20 cellular contexts compared by ENCODE assay signal in the genomic region with DNA sequence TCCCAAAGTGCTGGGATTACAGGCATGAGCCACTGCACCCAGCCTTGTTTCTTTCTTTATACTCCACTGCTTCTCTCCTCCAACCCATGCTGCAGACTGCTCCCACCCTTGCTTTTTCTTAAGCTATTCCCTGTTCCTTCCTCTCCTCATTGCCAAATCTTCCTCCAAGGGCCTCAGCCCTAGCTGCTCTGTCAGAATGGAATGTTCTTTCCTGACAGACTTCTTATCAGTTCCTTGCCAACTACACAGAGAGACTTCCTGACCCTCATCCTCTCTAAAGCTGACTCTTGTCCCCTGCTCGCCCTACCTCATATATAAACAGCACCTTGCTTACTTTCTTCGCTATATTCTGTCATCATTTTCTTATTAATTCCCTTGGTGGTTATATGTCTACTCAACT. TPM values are rescaled to one million over a fixed set of nuclear protein-coding genes. Genes with fewer than 3 reads are reported as not detected.
A peak's percentile ranks its signal among the peaks of the same experiment; 100 is the strongest.
DNase-seq lines count a peak whose midpoint lies in the region; ATAC-seq and TF ChIP-seq lines count a peak whose summit lies in the region.
"Had no signal": no experiment of that assay in that cellular context is flagged by ENCODE, and none has a peak within 500 bp of the region (broad histone marks: within the 10 kb centered on the region; RNA-seq: fewer than 3 reads in every experiment).

No MANE protein-coding gene starts in this region.

- no peak overlapping the region for H3K4me2 ChIP-seq in GM23248 (ENCODE audit: unreplicated experiment)
- H3K4me2 ChIP-seq: GM23338 had no signal

- TF ChIP-seq POLR2A in right lobe of liver (IDR thresholded peaks at IDR 0.05): no peak

- TF ChIP-seq CTCF in right lobe of liver (IDR thresholded peaks at IDR 0.05) (no peak), upper lobe of right lung (IDR thresholded peaks at IDR 0.05) (no peak), CD14-positive monocyte (IDR thresholded peaks at IDR 0.05) (no peak)

- intact Hi-C loops in left ventricle myocardium superior (cut with micrococcal nuclease): no loop called here
- intact Hi-C loops in Right ventricle myocardium superior (cut with DNase I): no loop called here
- intact Hi-C loops in right lobe of liver (cut with DNase I): no loop called here
- intact Hi-C loops in upper lobe of right lung (cut with DNase I): no loop called here
- intact Hi-C loops in CD14-positive monocyte (cut with micrococcal nuclease): loop anchor here in 1 of 2 donors (5.0 kb wide), 1 partner anchor 278 kb away; no protein-coding TSS in a partner anchor

- WGBS in right lobe of liver (ENCODE audit: insufficient coverage, low coverage, low lambda C conversion rate, missing lambda C conversion rate): 62% methylated on average over 2 of the region's 2 CpGs
- WGBS in GM23248 (ENCODE audit: low coverage in 1 of 2, low lambda C conversion rate in 2 of 2, missing lambda C conversion rate in 2 of 2), 2 experiments: 85 to 92% methylated on average over 2 of the region's 2 CpGs

- H3K9me2 ChIP-seq in GM23248 (ENCODE audit: insufficient read depth): no peaks in the 10 kb centered on the region

- H3K27me3 ChIP-seq in right lobe of liver: no peaks in the 10 kb centered on the region
- H3K27me3 ChIP-seq in upper lobe of right lung: no peaks in the 10 kb centered on the region
- no peaks in the 10 kb centered on the region for H3K27me3 ChIP-seq in GM23248 (replicated peaks; ENCODE audit: insufficient read depth)
- H3K27me3 ChIP-seq: BLaER1 treated with 17β-estradiol and CSF1 and Interleukin-3, amounts not matched to agents 10 nM and 100 nM had no signal

- H3K27me3 Mint-ChIP-seq in CD14-positive monocyte (ENCODE audit: low read depth in 3 of 3): peaks cover 0 to 4% (median 0%) of the 10 kb centered on the region in 3 donors

- H3K9me3 ChIP-seq in right lobe of liver: no peaks in the 10 kb centered on the region
- H3K9me3 ChIP-seq in upper lobe of right lung: no peaks in the 10 kb centered on the region
- no peaks in the 10 kb centered on the region for H3K9me3 ChIP-seq in GM23248 (ENCODE audit: low read depth)
- H3K9me3 ChIP-seq: BLaER1 treated with 17β-estradiol and CSF1 and Interleukin-3, amounts not matched to agents 10 nM and 100 nM had no signal

- DNase-seq in left ventricle myocardium superior (no peak), Right ventricle myocardium superior (no peak), dermis blood vessel endothelial cell (peak; percentile 76), right lobe of liver (no peak), upper lobe of right lung (no peak), GM23248 (no peak), CD14-positive monocyte (ENCODE audit: low spot score) (no peak), NCI-H1417 (lab: John Stamatoyannopoulos, UW) (no peak)
- DNase-seq: GDM1, KBM-7, MV-4-11, NCI-H1417 treated with DMSO at 0.1 percent for 48 hours, NCI-H1930, NCI-H2171 treated with DMSO at 0.1 percent for 48 hours, NCI-H510A, NCI-H82, PC-3 had no signal

- no peak overlapping the region for H3K27ac Mint-ChIP-seq in CD14-positive monocyte
- H3K27ac Mint-ChIP-seq: GM23338 had no signal

- in situ Hi-C loops in GM23248 (cut with MboI): no loop called here

- H4K20me1 ChIP-seq in GM23248 (ENCODE audit: insufficient read depth): no peaks in the 10 kb centered on the region
- H4K20me1 ChIP-seq: BLaER1 treated with 17β-estradiol and CSF1 and Interleukin-3, amounts not matched to agents 10 nM and 100 nM had no signal

- H3K4me1 ChIP-seq in right lobe of liver (no peaks in the 10 kb centered on the region), upper lobe of right lung (no peaks in the 10 kb centered on the region), GM23248 (ENCODE audit: insufficient read depth) (no peaks in the 10 kb centered on the region)

- no peak overlapping the region for H3K4me3 ChIP-seq in right lobe of liver
- H3K4me3 ChIP-seq in upper lobe of right lung: peak overlapping the region; percentile 25
- no peak overlapping the region for H3K4me3 ChIP-seq in GM23248
- H3K4me3 ChIP-seq: BLaER1 treated with 17β-estradiol and CSF1 and Interleukin-3, amounts not matched to agents 10 nM and 100 nM; GM23338 had no signal

- no peaks in the 10 kb centered on the region for H3K79me2 ChIP-seq in GM23248 (ENCODE audit: insufficient read depth)

- H3K27ac ChIP-seq in right lobe of liver (no peak overlapping the region), upper lobe of right lung (peak overlapping the region; percentile 17), GM23248 (no peak overlapping the region)
- H3K27ac ChIP-seq: BLaER1 treated with 17β-estradiol and CSF1 and Interleukin-3, amounts not matched to agents 10 nM and 100 nM; RWPE1 had no signal

- H3K4me3 Mint-ChIP-seq in CD14-positive monocyte: no peak overlapping the region
- H3K4me3 Mint-ChIP-seq: GM23338 had no signal

- H3K36me3 ChIP-seq in right lobe of liver: no peaks in the 10 kb centered on the region
- H3K36me3 ChIP-seq in upper lobe of right lung: no peaks in the 10 kb centered on the region
- no peaks in the 10 kb centered on the region for H3K36me3 ChIP-seq in GM23248 (ENCODE audit: low read depth)
- H3K36me3 ChIP-seq: BLaER1 treated with 17β-estradiol and CSF1 and Interleukin-3, amounts not matched to agents 10 nM and 100 nM had no signal

- no peaks in the 10 kb centered on the region for H3K9me3 Mint-ChIP-seq in CD14-positive monocyte
- H3K9me3 Mint-ChIP-seq: GM23338 had no signal

- no peak overlapping the region for H3K9ac ChIP-seq in GM23248
- H3K9ac ChIP-seq: BLaER1 treated with 17β-estradiol and CSF1 and Interleukin-3, amounts not matched to agents 10 nM and 100 nM had no signal

- H3K36me3 Mint-ChIP-seq in CD14-positive monocyte: no peaks in the 10 kb centered on the region

- peaks cover 5% of the 10 kb centered on the region for H3K4me1 Mint-ChIP-seq in CD14-positive monocyte

- H3F3A ChIP-seq in GM23248 (ENCODE audit: insufficient read depth): peaks cover 13% of the 10 kb centered on the region

- no peak overlapping the region for H2AFZ ChIP-seq in GM23248
- H2AFZ ChIP-seq: GM23338 had no signal

- ATAC-seq in left ventricle myocardium superior: peak; percentile 61
- ATAC-seq in Right ventricle myocardium superior (ENCODE audit: poor library complexity): no peak
- ATAC-seq in right lobe of liver: peak; percentile 23 to 81 (median 45)
- peak; percentile 90 for ATAC-seq in upper lobe of right lung
- ATAC-seq: GM23338, PC-3 had no signal

RNA-seq across cellular contexts. Expression of a gene that starts 16.9 kb away (rescaled TPM):
- total RNA-seq in left ventricle myocardium superior: 32.9 TPM
- 28.1 TPM for total RNA-seq in Right ventricle myocardium superior
- total RNA-seq in dermis blood vessel endothelial cell: 91.9 and 115 TPM in 2 replicates
- 10 to 100 TPM; 20.3 to 36.4 (median 28.1) TPM for total RNA-seq in right lobe of liver
- 96.8 TPM for total RNA-seq in upper lobe of right lung
- total RNA-seq in GM23248 (2014; rRNA removed; shearing (Covaris generic)): 25.7 and 31.8 TPM in 2 replicates
- 14.2 and 14.5 TPM in 2 replicates for polyA plus RNA-seq in GM23248 (2016; fragmentation: Nextera tagmentation; extraction: Ambion mirVana)
- 1 to 10 TPM; 5.3 to 6.0 TPM for polyA plus RNA-seq in CD14-positive monocyte

RNA-seq across cellular contexts. Expression of a gene that starts 51.8 kb away (rescaled TPM):
- total RNA-seq in left ventricle myocardium superior (116 TPM), Right ventricle myocardium superior (99.7 TPM), dermis blood vessel endothelial cell (57.2 and 77.1 TPM in 2 replicates), right lobe of liver (100 to 1,000 TPM in 2 of 6 experiments, 10 to 100 TPM in 4; 34.7 to 131 (median 60.9) TPM), upper lobe of right lung (69.4 TPM)
- total RNA-seq in GM23248 (2014; rRNA removed; shearing (Covaris generic)): 71.5 and 95.0 TPM in 2 replicates
- polyA plus RNA-seq in GM23248 (2016; fragmentation: Nextera tagmentation; extraction: Ambion mirVana) (232 and 246 TPM in 2 replicates), CD14-positive monocyte (10 to 100 TPM; 31.4 to 41.3 TPM)
